Comparison of ENCODE assay signal across 8 cellular contexts in the genomic region with DNA sequence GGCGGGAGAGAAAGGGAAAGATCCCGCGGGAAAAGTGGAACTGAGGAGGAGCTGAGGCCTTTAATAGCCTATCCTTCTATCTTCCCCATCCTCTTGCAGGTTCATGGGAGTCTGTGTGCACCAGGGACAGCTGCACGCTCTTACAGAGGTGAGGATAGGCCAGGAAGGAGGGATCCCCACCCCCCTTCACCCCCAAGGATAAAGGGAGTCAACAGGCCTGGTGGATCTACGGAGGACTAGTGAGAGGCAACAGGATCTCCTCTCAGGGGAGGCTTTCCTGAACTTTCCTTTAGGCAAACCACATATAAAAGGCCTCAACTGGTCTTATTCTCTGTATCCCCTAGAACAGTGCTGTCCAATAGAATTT. TPM values are rescaled to one million over a fixed set of nuclear protein-coding genes. Genes with fewer than 3 reads are reported as not detected.
A peak's percentile ranks its signal among the peaks of the same experiment; 100 is the strongest.
DNase-seq lines count a peak whose midpoint lies in the region; ATAC-seq and TF ChIP-seq lines count a peak whose summit lies in the region.

No MANE protein-coding gene starts in this region.

- H3K27me3 Mint-ChIP-seq in Caco-2 (ENCODE audit: insufficient read depth, unreplicated experiment) = no peaks in the 10 kb centered on the region
- H3K27me3 Mint-ChIP-seq in neural progenitor cell (ENCODE audit: insufficient read depth, low read depth) = peaks cover 12% of the 10 kb centered on the region

- H3K9me3 Mint-ChIP-seq in Caco-2 (ENCODE audit: unreplicated experiment) (no peaks in the 10 kb centered on the region), neural progenitor cell (no peaks in the 10 kb centered on the region)

- intact Hi-C loops in Caco-2 (cut with micrococcal nuclease; ENCODE audit: unreplicated experiment) = no loop called here

- H3K9ac ChIP-seq in MM.1S (ENCODE audit: low read length) = peak overlapping the region; percentile 55; the same call in 1 of the 2 replicates
- H3K9ac ChIP-seq in neural progenitor cell = peak overlapping the region; percentile 57

- H3K4me3 Mint-ChIP-seq in Caco-2 (ENCODE audit: unreplicated experiment) (peak overlapping the region; percentile 76), neural progenitor cell (peak overlapping the region; percentile 90)

- H3K36me3 Mint-ChIP-seq in Caco-2 (ENCODE audit: insufficient read depth, unreplicated experiment) = peaks cover 17% of the 10 kb centered on the region
- peaks cover 16% of the 10 kb centered on the region for H3K36me3 Mint-ChIP-seq in neural progenitor cell

- H3K4me2 ChIP-seq in MM.1S (ENCODE audit: low read depth, low read length) = peak overlapping the region; percentile 76
- H3K4me2 ChIP-seq in neural progenitor cell = peak overlapping the region; percentile 88

- H3K4me3 ChIP-seq in Caco-2 (ENCODE audit: low read depth, low read length) = peak overlapping the region; percentile 92
- H3K4me3 ChIP-seq in MM.1S (ENCODE audit: low read length) = peak overlapping the region; percentile 78
- H3K4me3 ChIP-seq in effector memory CD4-positive, alpha-beta T cell (ENCODE audit: insufficient read depth, low read depth, low read length, poor library complexity, severe bottlenecking) = peak overlapping the region; percentile 69
- peak overlapping the region; percentile 86 for H3K4me3 ChIP-seq in neural progenitor cell

- ATAC-seq in HG03095 (IDR thresholded peaks at IDR 0.05; ENCODE audit: unreplicated experiment) (no peak), HG03139 (IDR thresholded peaks at IDR 0.05; ENCODE audit: unreplicated experiment) (no peak), HG03520 (IDR thresholded peaks at IDR 0.05; ENCODE audit: unreplicated experiment) (no peak)

- H2AFZ ChIP-seq in MM.1S (ENCODE audit: low read length) = peak overlapping the region; percentile 43
- no peak overlapping the region for H2AFZ ChIP-seq in neural progenitor cell (replicated peaks)

- H3K9me2 ChIP-seq in MM.1S (replicated peaks; ENCODE audit: insufficient read depth, low read length) = no peaks in the 10 kb centered on the region

- TSS peak; percentile 40 for BruUV-seq in Caco-2 (replicated peaks; lab: Mats Ljungman, UMichigan)

- H3K36me3 ChIP-seq in Caco-2 (ENCODE audit: control insufficient read depth, insufficient read depth, low read length) = no peaks in the 10 kb centered on the region
- no peaks in the 10 kb centered on the region for H3K36me3 ChIP-seq in MM.1S (replicated peaks; ENCODE audit: insufficient read depth, low read length)
- H3K36me3 ChIP-seq in effector memory CD4-positive, alpha-beta T cell (ENCODE audit: control insufficient read depth, insufficient read depth, low read length) = peaks cover 23% of the 10 kb centered on the region
- H3K36me3 ChIP-seq in neural progenitor cell = no peaks in the 10 kb centered on the region

- TF ChIP-seq CTCF in Caco-2 (IDR thresholded peaks at IDR 0.05; ENCODE audit: insufficient read depth in 1 of 2, low read depth in 1 of 2, low read length in 1 of 2, severe bottlenecking in 1 of 2, unreplicated experiment in 1 of 2) (no peak), MM.1S (IDR thresholded peaks at IDR 0.05; ENCODE audit: low read length) (no peak), neural progenitor cell (IDR thresholded peaks at IDR 0.05) (no peak)

- DNase-seq in Caco-2 (no peak), MM.1S (no peak), neural progenitor cell (ENCODE audit: low spot score) (no peak), SIG-M5 treated with dmso at 0.1 percent for 504 hours (lab: John Stamatoyannopoulos, UW; ENCODE audit: unreplicated experiment) (no peak)
- DNase-seq in effector memory CD4-positive, alpha-beta T cell = no peak

- H4K20me1 ChIP-seq in MM.1S (ENCODE audit: insufficient read depth, low read length) (no peaks in the 10 kb centered on the region), neural progenitor cell (ENCODE audit: low read depth) (peaks cover 23% of the 10 kb centered on the region)

- CTCF ChIA-PET in Caco-2 (lab: Charles Lee) = interaction anchor here (0.8 kb wide), 1 partner anchor 52 kb away, joined by 4 read pairs; no protein-coding TSS in a partner anchor

- peaks cover 6% of the 10 kb centered on the region for H3F3A ChIP-seq in MM.1S (ENCODE audit: insufficient read depth, low read length)
- peaks cover 14% of the 10 kb centered on the region for H3F3A ChIP-seq in neural progenitor cell (ENCODE audit: low read depth)

- H3K27ac ChIP-seq in MM.1S (ENCODE audit: low read length) (no peak overlapping the region), neural progenitor cell (no peak overlapping the region)
- peak overlapping the region; percentile 81 for H3K27ac ChIP-seq in effector memory CD4-positive, alpha-beta T cell (ENCODE audit: insufficient read depth, low read length, poor library complexity, severe bottlenecking)

- POLR2A ChIA-PET in Caco-2 (lab: Charles Lee) = no interaction called here

- H3K27me3 ChIP-seq in Caco-2 (replicated peaks; ENCODE audit: control insufficient read depth, insufficient read depth, low read length) (no peaks in the 10 kb centered on the region), MM.1S (replicated peaks; ENCODE audit: insufficient read depth, low read length) (no peaks in the 10 kb centered on the region), neural progenitor cell (no peaks in the 10 kb centered on the region)
- no peaks in the 10 kb centered on the region for H3K27me3 ChIP-seq in effector memory CD4-positive, alpha-beta T cell (replicated peaks; ENCODE audit: control insufficient read depth, insufficient read depth, low read length, poor library complexity, severe bottlenecking)

- H3K9me3 ChIP-seq in Caco-2 (no peaks in the 10 kb centered on the region), MM.1S (replicated peaks; ENCODE audit: insufficient read depth, low read length) (no peaks in the 10 kb centered on the region), neural progenitor cell (ENCODE audit: low read depth) (no peaks in the 10 kb centered on the region)
- no peaks in the 10 kb centered on the region for H3K9me3 ChIP-seq in effector memory CD4-positive, alpha-beta T cell (ENCODE audit: control insufficient read depth, low read length)

- H3K79me2 ChIP-seq in MM.1S (ENCODE audit: low read length) (peaks cover 15% of the 10 kb centered on the region), neural progenitor cell (ENCODE audit: low read depth) (peaks cover 18% of the 10 kb centered on the region)

- H3K27ac Mint-ChIP-seq in Caco-2 (ENCODE audit: unreplicated experiment) = no peak overlapping the region
- no peak overlapping the region for H3K27ac Mint-ChIP-seq in neural progenitor cell

- H3K4me1 Mint-ChIP-seq in Caco-2 (ENCODE audit: low read depth, unreplicated experiment) (peaks cover 23% of the 10 kb centered on the region), neural progenitor cell (peaks cover 25% of the 10 kb centered on the region)

- H3K4me1 ChIP-seq in Caco-2 (peaks cover 12% of the 10 kb centered on the region; the same call in 1 of the 2 replicates), MM.1S (ENCODE audit: low read length) (peaks cover 16% of the 10 kb centered on the region), neural progenitor cell (peaks cover 15% of the 10 kb centered on the region)
- peaks cover 20% of the 10 kb centered on the region for H3K4me1 ChIP-seq in effector memory CD4-positive, alpha-beta T cell (ENCODE audit: control insufficient read depth, insufficient read depth, low read length, poor library complexity, severe bottlenecking)

RNA-seq across cellular contexts. Expression of gene TESK1, which starts 1.1 kb away (rescaled TPM):
- total RNA-seq in Caco-2 (2022) (27.9 and 30.1 TPM in 2 replicates), neural progenitor cell (ENCODE audit: low replicate concordance) (5.2 and 12.4 TPM in 2 replicates)

RNA-seq across cellular contexts. Expression of gene CD72, which starts 12.1 kb away (rescaled TPM):
- total RNA-seq in Caco-2 (2022) = 0.70 and 0.95 TPM in 2 replicates
- 0.56 and 1.4 TPM in 2 replicates for total RNA-seq in neural progenitor cell (ENCODE audit: low replicate concordance)

RNA-seq across cellular contexts. Expression of gene SIT1, which starts 44.6 kb away (rescaled TPM):
- not detected in 2 replicates for total RNA-seq in Caco-2 (2022)
- total RNA-seq in neural progenitor cell (ENCODE audit: low replicate concordance) = 0.56 and 0.86 TPM in 2 replicates

RNA-seq across cellular contexts. Expression of gene RMRP, which starts 51.7 kb away (rescaled TPM):
- total RNA-seq in Caco-2 (2022) (10,161 and 10,726 TPM in 2 replicates), neural progenitor cell (ENCODE audit: low replicate concordance) (1,307 and 2,709 TPM in 2 replicates)

RNA-seq across cellular contexts. Expression of gene CCDC107, which starts 52.0 kb away (rescaled TPM):
- total RNA-seq in Caco-2 (2022) (11.8 and 12.1 TPM in 2 replicates), neural progenitor cell (ENCODE audit: low replicate concordance) (3.8 and 10.6 TPM in 2 replicates)
